Comparison of ENCODE assay signal across 28 cellular contexts in genomic region chr9:93234600-93234999, GRCh38. TPM values are rescaled to one million over a fixed set of nuclear protein-coding genes. Genes with fewer than 3 reads are reported as not detected.
"Had no signal": no experiment of that assay in that cellular context is flagged by ENCODE, and none has a peak within 500 bp of the region (broad histone marks: within the 10 kb centered on the region; RNA-seq: fewer than 3 reads in every experiment).

No MANE protein-coding gene starts in this region.

- DNase-seq: activated CD4-positive, alpha-beta T cell treated with anti-CD3 and anti-CD28 coated beads for 4 hours; activated CD4-positive, alpha-beta T cell treated with anti-CD3 and anti-CD28 coated beads, Interleukin-2, amount 50 U/mL, for 4 hours; activated CD8-positive, alpha-beta memory T cell treated with anti-CD3 and anti-CD28 coated beads, Interleukin-2, amount 50 U/mL, for 48 hours; activated CD8-positive, alpha-beta T cell treated with anti-CD3 and anti-CD28 coated beads, Interleukin-2, amount 10 ng/mL, durations not matched to agents 7 days and 5 days; activated naive CD4-positive, alpha-beta T cell treated with anti-CD3 and anti-CD28 coated beads, Interleukin-2, amount 50 U/mL, for 16 hours; activated naive CD8-positive, alpha-beta T cell treated with anti-CD3 and anti-CD28 coated beads, Interleukin-2, amount 10 ng/mL, durations not matched to agents 7 days and 5 days; activated T-cell treated with anti-CD3 and anti-CD28 coated beads, Interleukin-2, amount 50 U/mL, for 1 hour; adrenal gland; aorta; NCI-H1105; NCI-H1436; NCI-H1694 treated with DMSO at 0.1 percent for 48 hours; NCI-H2029 treated with DMSO at 0.1 percent for 48 hours; NCI-H345; NCI-H510A treated with DMSO at 0.1 percent for 48 hours; NCI-H69; NK-92 treated with Interleukin-12 subunit alpha and Interleukin-12 subunit beta, amount 100 ng/mL, for 24 hours; OCI-M1; RPMI8226; SHP77; SW 1271 had no signal

- ATAC-seq: activated CD4-positive, CD25-positive, alpha-beta regulatory T cell treated with anti-CD3 and anti-CD28 coated beads, Interleukin-2, amount 50 U/mL, for 24 hours; activated CD8-positive, alpha-beta T cell treated with anti-CD3 and anti-CD28 coated beads, Interleukin-2, amount 10 ng/mL, durations not matched to agents 7 days and 5 days; Panc1; SK-N-SH treated with all-trans-retinoic acid at 6 μM for 48 hours had no signal

- H3K4me1 ChIP-seq: adrenal gland, SJSA1 had no signal

- H3K27ac Mint-ChIP-seq: activated CD8-positive, alpha-beta T cell treated with anti-CD3 and anti-CD28 coated beads, Interleukin-2, amount 10 ng/mL, durations not matched to agents 7 days and 5 days; activated naive CD8-positive, alpha-beta T cell treated with anti-CD3 and anti-CD28 coated beads, Interleukin-2, amount 10 ng/mL, durations not matched to agents 7 days and 5 days; T-helper 2 cell treated with Interferon-gamma antibody and Interleukin-4, amounts not matched to agents 5 μg/mL and 100 μg/mL, for 36 hours had no signal

- H3K4me3 Mint-ChIP-seq: activated CD8-positive, alpha-beta T cell treated with anti-CD3 and anti-CD28 coated beads, Interleukin-2, amount 10 ng/mL, durations not matched to agents 7 days and 5 days; activated naive CD8-positive, alpha-beta T cell treated with anti-CD3 and anti-CD28 coated beads, Interleukin-2, amount 10 ng/mL, durations not matched to agents 7 days and 5 days; T-helper 2 cell treated with Interferon-gamma antibody and Interleukin-4, amounts not matched to agents 5 μg/mL and 100 μg/mL, for 36 hours had no signal

- H3K4me3 ChIP-seq: adrenal gland, SJSA1 had no signal

- H3K36me3 ChIP-seq: adrenal gland, SJSA1 had no signal

- H3K27ac ChIP-seq: KMS-11, SJSA1 had no signal

- H3K27me3 ChIP-seq: adrenal gland had no signal

- H3K9me3 ChIP-seq: adrenal gland, SJSA1 had no signal

- H3K36me3 Mint-ChIP-seq: activated naive CD8-positive, alpha-beta T cell treated with anti-CD3 and anti-CD28 coated beads, Interleukin-2, amount 10 ng/mL, durations not matched to agents 7 days and 5 days had no signal

- FAIRE-seq: bronchial epithelial cell had no signal

- H3K9ac ChIP-seq: KMS-11 had no signal

RNA-seq across cellular contexts. Expression of gene WNK2, which starts 50.7 kb away (rescaled TPM):
- total RNA-seq: activated CD8-positive, alpha-beta T cell treated with anti-CD3 and anti-CD28 coated beads, Interleukin-2, amount 10 ng/mL, durations not matched to agents 7 days and 5 days; SJSA1 had no signal
